ENCODE assay signal across 8 cellular contexts in the genomic region with DNA sequence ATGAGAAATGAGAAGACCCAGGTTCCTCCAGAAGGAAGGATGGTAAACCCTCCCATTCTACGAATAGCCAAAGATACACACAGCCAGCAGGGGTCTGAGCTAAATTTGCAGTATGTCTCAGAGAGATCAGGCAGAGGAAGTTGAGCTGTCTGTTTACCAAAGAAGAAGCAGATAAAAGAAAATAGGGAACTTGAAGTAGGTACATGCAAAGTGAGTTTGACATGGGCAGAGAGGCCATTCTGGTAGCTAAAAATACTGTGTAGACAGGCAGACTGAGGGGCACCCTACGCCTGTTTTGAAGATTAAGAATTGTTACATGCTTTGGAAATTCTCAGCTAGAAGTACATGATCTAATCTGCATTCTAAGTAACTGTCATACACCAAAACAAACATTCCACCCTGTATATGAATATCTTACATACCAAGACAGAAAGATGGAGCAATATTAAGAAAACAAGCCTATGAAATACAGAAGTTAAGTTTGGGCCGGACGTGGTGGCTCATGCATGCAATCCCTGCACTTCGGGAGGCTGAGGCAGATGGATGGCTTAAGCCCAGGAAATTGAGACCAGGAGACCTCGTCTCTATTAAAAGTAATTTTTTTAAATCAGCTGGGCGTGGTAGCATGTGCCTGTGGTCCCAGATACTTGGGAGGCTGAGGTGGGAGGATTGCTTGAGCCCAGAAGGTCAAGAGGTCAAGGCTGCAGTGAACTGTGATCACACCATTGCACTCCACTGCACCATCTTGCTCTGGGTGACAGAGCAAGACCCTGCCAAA.
DNase-seq lines count a peak whose midpoint lies in the region; ATAC-seq, FAIRE-seq and TF ChIP-seq lines count a peak whose summit lies in the region.

No MANE protein-coding gene starts in this region.

- peaks cover 20% of the 10 kb centered on the region for H3K36me3 Mint-ChIP-seq in activated B cell treated with CpG ODN at 0.5 μM for 24 hours (ENCODE audit: low read depth)
- H3K36me3 Mint-ChIP-seq in memory B cell: peaks cover 24% of the 10 kb centered on the region
- no peaks in the 10 kb centered on the region for H3K36me3 Mint-ChIP-seq in GM23338 (ENCODE audit: low read depth)

- peaks cover 42% of the 10 kb centered on the region for H3F3A ChIP-seq in DOHH2 (ENCODE audit: control insufficient read depth, insufficient read depth)
- no peaks in the 10 kb centered on the region for H3F3A ChIP-seq in GM23338 (replicated peaks; ENCODE audit: low read depth)

- peak; percentile 64 for ATAC-seq in GM19438 (IDR thresholded peaks at IDR 0.05; ENCODE audit: low read depth, unreplicated experiment)
- peak; percentile 74 for ATAC-seq in HG03457 (IDR thresholded peaks at IDR 0.05; ENCODE audit: unreplicated experiment)
- peak; percentile 84 for ATAC-seq in activated B cell treated with CpG ODN at 0.5 μM for 24 hours (ENCODE audit: low read depth)
- ATAC-seq in memory B cell (ENCODE audit: low read depth): peak; percentile 94
- ATAC-seq in GM23338: no peak

- H3K4me3 ChIP-seq in DOHH2 (ENCODE audit: low read length) (peak overlapping the region; percentile 64), GM23338 (no peak overlapping the region)

- H4K20me1 ChIP-seq in DOHH2 (ENCODE audit: control insufficient read depth, insufficient read depth, low read depth, low read length): no peaks in the 10 kb centered on the region
- H4K20me1 ChIP-seq in GM23338 (replicated peaks; ENCODE audit: insufficient read depth): no peaks in the 10 kb centered on the region

- intact Hi-C loops in activated B cell treated with CpG ODN at 0.5 μM for 24 hours (cut with micrococcal nuclease): loop anchor here (1.0 to 5.0 kb wide), 11 partner anchors 7 to 975 kb away; a partner anchor contains a TSS

- peaks cover 43% of the 10 kb centered on the region for H3K36me3 ChIP-seq in DOHH2 (ENCODE audit: control insufficient read depth, low read length)
- H3K36me3 ChIP-seq in GM23338 (ENCODE audit: insufficient read depth): no peaks in the 10 kb centered on the region

- no peaks in the 10 kb centered on the region for H3K27me3 ChIP-seq in DOHH2 (ENCODE audit: control insufficient read depth, low read length)
- H3K27me3 ChIP-seq in GM23338 (ENCODE audit: insufficient read depth): no peaks in the 10 kb centered on the region

- H3K9me3 Mint-ChIP-seq in activated B cell treated with CpG ODN at 0.5 μM for 24 hours: peaks cover 3% of the 10 kb centered on the region
- peaks cover 4% of the 10 kb centered on the region for H3K9me3 Mint-ChIP-seq in memory B cell
- H3K9me3 Mint-ChIP-seq in GM23338: no peaks in the 10 kb centered on the region

- TF ChIP-seq CTCF in DOHH2 (IDR thresholded peaks at IDR 0.05; ENCODE audit: low read depth, low read length, poor library complexity, severe bottlenecking) (no peak), activated B cell treated with CpG ODN at 0.5 μM for 24 hours (IDR thresholded peaks at IDR 0.05) (no peak), GM23338 (conservative IDR thresholded peaks at IDR 0.05; ENCODE audit: low read depth in 2 of 2) (no peak)

- POLR2A ChIA-PET in activated B cell treated with CpG ODN at 0.5 μM for 24 hours (lab: Charles Lee): interaction anchor here (0.6 to 4.0 kb wide), 19 partner anchors 9 to 1592 kb away, joined by 3 to 34 read pairs (median 7); a partner anchor contains a TSS

- no peaks in the 10 kb centered on the region for H3K27me3 Mint-ChIP-seq in activated B cell treated with CpG ODN at 0.5 μM for 24 hours
- H3K27me3 Mint-ChIP-seq in memory B cell: no peaks in the 10 kb centered on the region
- peaks cover 1% of the 10 kb centered on the region for H3K27me3 Mint-ChIP-seq in GM23338 (ENCODE audit: insufficient read depth, low read depth, poor library complexity)

- H3K4me2 ChIP-seq in DOHH2 (ENCODE audit: low read length) (peak overlapping the region; percentile 83), GM23338 (no peak overlapping the region)

- DNase-seq in activated B cell treated with CpG ODN at 0.5 μM for 24 hours (no peak), memory B cell (ENCODE audit: low spot score in 2 of 2) (peak; percentile 36 to 63), GM23338 (ENCODE audit: low spot score) (no peak), urothelium cell line (ENCODE audit: low spot score) (no peak), DMS 273 treated with DMSO at 0.1 percent for 48 hours (lab: John Stamatoyannopoulos, UW) (no peak)

- peak overlapping the region; percentile 97 for H3K27ac Mint-ChIP-seq in activated B cell treated with CpG ODN at 0.5 μM for 24 hours
- H3K27ac Mint-ChIP-seq in memory B cell: peak overlapping the region; percentile 99
- no peak overlapping the region for H3K27ac Mint-ChIP-seq in GM23338

- FAIRE-seq in urothelium cell line (lab: Jason Lieb, UNC): no peak

- peak overlapping the region; percentile 79 for H3K4me3 Mint-ChIP-seq in activated B cell treated with CpG ODN at 0.5 μM for 24 hours
- H3K4me3 Mint-ChIP-seq in memory B cell: peak overlapping the region; percentile 78
- no peak overlapping the region for H3K4me3 Mint-ChIP-seq in GM23338

- H3K79me2 ChIP-seq in DOHH2 (ENCODE audit: control insufficient read depth, low read length): peaks cover 73% of the 10 kb centered on the region
- no peaks in the 10 kb centered on the region for H3K79me2 ChIP-seq in GM23338 (replicated peaks; ENCODE audit: insufficient read depth)

- H2AFZ ChIP-seq in GM23338: no peak overlapping the region

- peaks cover 97% of the 10 kb centered on the region for H3K4me1 Mint-ChIP-seq in activated B cell treated with CpG ODN at 0.5 μM for 24 hours
- peaks cover 58% of the 10 kb centered on the region for H3K4me1 Mint-ChIP-seq in memory B cell
- H3K4me1 Mint-ChIP-seq in GM23338: peaks cover 6% of the 10 kb centered on the region; the same call in 2 of the 3 replicates

- peaks cover 12% of the 10 kb centered on the region for H3K9me3 ChIP-seq in DOHH2 (ENCODE audit: control insufficient read depth, insufficient read depth, low read length)

- CTCF ChIA-PET in activated B cell treated with CpG ODN at 0.5 μM for 24 hours (lab: Charles Lee): interaction anchor here (0.7 to 2.7 kb wide), 18 partner anchors 9 to 206 kb away, joined by 3 to 28 read pairs (median 5); no protein-coding TSS in a partner anchor

- H3K27ac ChIP-seq in DOHH2 (ENCODE audit: low read depth, low read length): peak overlapping the region; percentile 100
- H3K27ac ChIP-seq in GM23338 (ENCODE audit: low read depth): no peak overlapping the region

- H3K9me2 ChIP-seq in DOHH2 (replicated peaks; ENCODE audit: control insufficient read depth, low read length) (no peaks in the 10 kb centered on the region), GM23338 (ENCODE audit: insufficient read depth) (no peaks in the 10 kb centered on the region)

- H3K4me1 ChIP-seq in DOHH2 (ENCODE audit: control insufficient read depth, low read length) (peaks cover 99% of the 10 kb centered on the region), GM23338 (ENCODE audit: insufficient read depth) (no peaks in the 10 kb centered on the region)

Comparison
In these comparisons a context has a peak if more than half of its experiments do, and no peak if none do; other contexts are left out.
1. DNase-seq: peak in memory B cell (2 of 2); none in activated B cell treated with CpG ODN at 0.5 μM for 24 hours (single experiment), GM23338 (single experiment), urothelium cell line (single experiment) and DMS 273 treated with DMSO at 0.1 percent for 48 hours (single experiment).